ENCODE assay signal across 9 cellular contexts in genomic region chr10:132330486-132330833, GRCh38. TPM values are rescaled to one million over a fixed set of nuclear protein-coding genes. Genes with fewer than 3 reads are reported as not detected.
A peak's percentile ranks its signal among the peaks of the same experiment; 100 is the strongest.
DNase-seq lines count a peak whose midpoint lies in the region; ATAC-seq and TF ChIP-seq lines count a peak whose summit lies in the region.
"Had no signal": no experiment of that assay in that cellular context is flagged by ENCODE, and none has a peak within 500 bp of the region (broad histone marks: within the 10 kb centered on the region; RNA-seq: fewer than 3 reads in every experiment).

No MANE protein-coding gene starts in this region.

- no peak overlapping the region for H3K4ac ChIP-seq in mesendoderm (ENCODE audit: low read depth, low read length)

- no peak for TF ChIP-seq CTCF in A673 (conservative IDR thresholded peaks at IDR 0.05; ENCODE audit: low read depth, low read length)
- no peak for TF ChIP-seq CTCF in HFFc6 (IDR thresholded peaks at IDR 0.05)
- TF ChIP-seq CTCF in astrocyte of the spinal cord (IDR thresholded peaks at IDR 0.05; ENCODE audit: low read depth, low read length), result no peak

- no CpG with 5 or more reads among the region's 8 CpGs for WGBS in mesendoderm (ENCODE audit: extremely low coverage, insufficient coverage, low lambda C conversion rate)

- POLR2A ChIA-PET in A673 (lab: Charles Lee; ENCODE audit: low non-redundant PET), result no interaction called here

- peak overlapping the region; percentile 42 for H3K4me2 ChIP-seq in mesendoderm (ENCODE audit: low read length)

- H4K8ac ChIP-seq in mesendoderm (ENCODE audit: low read depth, low read length), result no peak overlapping the region

- peak overlapping the region; percentile 83 for H3K27ac Mint-ChIP-seq in HFFc6

- H2BK15ac ChIP-seq in mesendoderm (replicated peaks; ENCODE audit: low read depth), result no peak overlapping the region

- H3K18ac ChIP-seq in mesendoderm (ENCODE audit: low read length), result no peak overlapping the region

- peaks cover 8% of the 10 kb centered on the region for H3K79me1 ChIP-seq in mesendoderm (ENCODE audit: low read length)

- peaks cover 7% of the 10 kb centered on the region for H3K27me3 Mint-ChIP-seq in HFFc6 (ENCODE audit: insufficient read depth)

- H3K36me3 Mint-ChIP-seq in HFFc6 (ENCODE audit: low read depth), result peaks cover 46% of the 10 kb centered on the region

- peaks cover 13% of the 10 kb centered on the region for H3K9me3 Mint-ChIP-seq in HFFc6

- H3K4me3 Mint-ChIP-seq in HFFc6, result peak overlapping the region; percentile 98

- no peak overlapping the region for H2BK120ac ChIP-seq in mesendoderm (ENCODE audit: low read depth, low read length)

- no peak overlapping the region for H2BK5ac ChIP-seq in mesendoderm (ENCODE audit: low read length)

- no peak overlapping the region for H2AK5ac ChIP-seq in mesendoderm (ENCODE audit: low read length)

- DNase-seq in A673 (ENCODE audit: low spot score), result no peak
- DNase-seq in HFFc6, result no peak
- DNase-seq in astrocyte of the spinal cord (ENCODE audit: low read depth, low spot score), result no peak
- DNase-seq in mesendoderm, result no peak
- DNase-seq in globus pallidus (ENCODE audit: low spot score), result no peak
- no peak for DNase-seq in NCI-H1694 (lab: John Stamatoyannopoulos, UW)
- DNase-seq: effector CD8-positive, alpha-beta T cell had no signal

- no peaks in the 10 kb centered on the region for H3K9me3 ChIP-seq in A673 (ENCODE audit: low read depth, low read length, poor library complexity, severe bottlenecking)

- no TSS peak for BruUV-seq in A673 (replicated peaks; lab: Mats Ljungman, UMichigan)

- H3K36me3 ChIP-seq in A673 (ENCODE audit: insufficient read depth, low read length, poor library complexity, severe bottlenecking) (peaks cover 3% of the 10 kb centered on the region), mesendoderm (ENCODE audit: control insufficient read depth, insufficient read depth, low read length) (no peaks in the 10 kb centered on the region)

- H3K4me3 ChIP-seq in A673 (ENCODE audit: low read depth, low read length, poor library complexity, severe bottlenecking) (peak overlapping the region; percentile 83), astrocyte of the spinal cord (ENCODE audit: low read depth, low read length) (peak overlapping the region; percentile 99), mesendoderm (ENCODE audit: low read length) (no peak overlapping the region)

- peak overlapping the region; percentile 37 for H3K56ac ChIP-seq in mesendoderm (ENCODE audit: low read length)

- H3K9ac ChIP-seq in mesendoderm (ENCODE audit: low read length), result peak overlapping the region; percentile 24

- intact Hi-C loops in A673 (cut with micrococcal nuclease; ENCODE audit: unreplicated experiment), result no loop called here

- H3K79me2 ChIP-seq in mesendoderm (ENCODE audit: control insufficient read depth, insufficient read depth, low read length), result peaks cover 12% of the 10 kb centered on the region

- no peak for ATAC-seq in GM18511 (IDR thresholded peaks at IDR 0.05; ENCODE audit: unreplicated experiment)
- ATAC-seq in HG03135 (IDR thresholded peaks at IDR 0.05; ENCODE audit: unreplicated experiment), result no peak

- CTCF ChIA-PET in A673 (lab: Charles Lee), result no interaction called here

- in situ Hi-C loops in astrocyte of the spinal cord (cut with HindIII; ENCODE audit: low sequenced_read_pairs), result no loop called here

- no peaks in the 10 kb centered on the region for H3K27me3 ChIP-seq in A673 (replicated peaks; ENCODE audit: insufficient read depth, low read depth, low read length, poor library complexity)
- H3K27me3 ChIP-seq in mesendoderm (ENCODE audit: insufficient read depth, low read length, poor library complexity), result no peaks in the 10 kb centered on the region

- H4K5ac ChIP-seq in mesendoderm (ENCODE audit: low read length), result no peak overlapping the region

- peaks cover 44% of the 10 kb centered on the region for H3K4me1 Mint-ChIP-seq in HFFc6 (ENCODE audit: low read depth)

- peak overlapping the region; percentile 81 for H3K27ac ChIP-seq in A673 (ENCODE audit: low read depth, low read length, poor library complexity, severe bottlenecking)
- H3K27ac ChIP-seq in mesendoderm (ENCODE audit: low read depth, low read length), result no peak overlapping the region

- H3K4me1 ChIP-seq in A673 (ENCODE audit: insufficient read depth, low read length, poor library complexity, severe bottlenecking) (peaks cover 18% of the 10 kb centered on the region), mesendoderm (ENCODE audit: control insufficient read depth, low read depth, low read length) (peaks cover 5% of the 10 kb centered on the region)

- no peak overlapping the region for H3K23ac ChIP-seq in mesendoderm (ENCODE audit: low read length)

RNA-seq across cellular contexts. Expression of gene LRRC27, which starts 1.5 kb away (rescaled TPM):
- 11.5 and 12.2 TPM in 2 replicates for total RNA-seq in A673 (2021)
- 1 to 10 TPM; 4.7 to 6.7 (median 6.0) TPM for total RNA-seq in HFFc6 (2021; fragmentation: NEBNext Ultra II Directional; extraction: Animal tissue kit (Norgen Biotek cat#: 25700))
- polyA plus RNA-seq in mesendoderm (2013, experiment 1 of 2), result 1.7 TPM
- 1.8 TPM for polyA plus RNA-seq in mesendoderm (2013, experiment 2 of 2)

RNA-seq across cellular contexts. Expression of gene STK32C, which starts 22.7 kb away (rescaled TPM):
- total RNA-seq in A673 (2021), result 16.5 and 20.0 TPM in 2 replicates
- 1 to 10 TPM; 5.5 to 8.3 (median 7.2) TPM for total RNA-seq in HFFc6 (2021; fragmentation: NEBNext Ultra II Directional; extraction: Animal tissue kit (Norgen Biotek cat#: 25700))
- 3.8 TPM for polyA plus RNA-seq in mesendoderm (2013, experiment 1 of 2)
- polyA plus RNA-seq in mesendoderm (2013, experiment 2 of 2), result 3.7 TPM
